In genomic region chr21:41367598-41368360, GRCh38 we compare ENCODE assay signal across 9 cellular contexts. TPM values are rescaled to one million over a fixed set of nuclear protein-coding genes. Genes with fewer than 3 reads are reported as not detected.
DNase-seq lines count a peak whose midpoint lies in the region; ATAC-seq lines count a peak whose summit lies in the region.
"Had no signal": no experiment of that assay in that cellular context is flagged by ENCODE, and none has a peak within 500 bp of the region (broad histone marks: within the 10 kb centered on the region; RNA-seq: fewer than 3 reads in every experiment).

No MANE protein-coding gene starts in this region.

- H3K27me3 Mint-ChIP-seq in naive thymus-derived CD4-positive, alpha-beta T cell = no peaks in the 10 kb centered on the region

- ATAC-seq in GM18519 (IDR thresholded peaks at IDR 0.05; ENCODE audit: low FRiP score, unreplicated experiment) = peak; percentile 56
- ATAC-seq in GM21390 (IDR thresholded peaks at IDR 0.05; ENCODE audit: unreplicated experiment) = peak; percentile 69
- ATAC-seq in HG03469 (IDR thresholded peaks at IDR 0.05; ENCODE audit: unreplicated experiment) = peak; percentile 41
- ATAC-seq in naive thymus-derived CD4-positive, alpha-beta T cell = no peak

- H3K9me3 ChIP-seq in naive thymus-derived CD4-positive, alpha-beta T cell (ENCODE audit: control insufficient read depth in 2 of 3, low read length in 3 of 3) = no peaks in the 10 kb centered on the region

- H3K4me1 Mint-ChIP-seq in naive thymus-derived CD4-positive, alpha-beta T cell = peaks cover 53 to 96% (median 92%) of the 10 kb centered on the region in 7 donors

- H3K27ac Mint-ChIP-seq in naive thymus-derived CD4-positive, alpha-beta T cell = peak overlapping the region; percentile 27 to 100 (median 97)

- H3K4me3 ChIP-seq in naive thymus-derived CD4-positive, alpha-beta T cell (ENCODE audit: low read length) = no peak overlapping the region

- peaks cover 13 to 52% (median 38%) of the 10 kb centered on the region in 5 donors for H3K36me3 Mint-ChIP-seq in naive thymus-derived CD4-positive, alpha-beta T cell

- peak overlapping the region in 8 of 10 donors; percentile 23 to 99 (median 88) for H3K4me3 Mint-ChIP-seq in naive thymus-derived CD4-positive, alpha-beta T cell

- H3K27ac ChIP-seq in naive thymus-derived CD4-positive, alpha-beta T cell (ENCODE audit: low read depth, low read length) = peak overlapping the region; percentile 88

- intact Hi-C loops in naive thymus-derived CD4-positive, alpha-beta T cell (cut with micrococcal nuclease) = loop anchor here (10.0 kb wide), 3 partner anchors 507 to 647 kb away; partner anchors contain the start of genes PRDM15 (in 1 of the 2) and ZBTB21 (in 1 of the 2)

- peaks cover 0 to 30% (median 0%) of the 10 kb centered on the region in 3 experiments for H3K36me3 ChIP-seq in naive thymus-derived CD4-positive, alpha-beta T cell (ENCODE audit: control insufficient read depth in 2 of 3, insufficient read depth in 3 of 3, low read length in 3 of 3)

- peaks cover 0 to 3% (median 0%) of the 10 kb centered on the region in 11 donors for H3K9me3 Mint-ChIP-seq in naive thymus-derived CD4-positive, alpha-beta T cell

- POLR2A ChIA-PET in naive thymus-derived CD4-positive, alpha-beta T cell (lab: Charles Lee) = interaction anchor here (2.4 to 7.7 kb wide), 3 partner anchors 8 to 57 kb away, joined by 9 to 82 read pairs (median 71); partner anchors contain the start of genes MX1 and MX2

- H3K4me1 ChIP-seq in naive thymus-derived CD4-positive, alpha-beta T cell (ENCODE audit: control insufficient read depth in 2 of 2, insufficient read depth in 2 of 2, low read length in 2 of 2) = peaks cover 39 to 61% of the 10 kb centered on the region in 2 donors

- CTCF ChIA-PET in naive thymus-derived CD4-positive, alpha-beta T cell (lab: Charles Lee) = interaction anchor here (2.5 kb wide), 1 partner anchor 57 kb away, joined by 9 read pairs; the partner anchor contains the start of gene MX1

- no peaks in the 10 kb centered on the region for H3K27me3 ChIP-seq in naive thymus-derived CD4-positive, alpha-beta T cell (ENCODE audit: control insufficient read depth in 2 of 2, insufficient read depth in 2 of 2, low read length in 2 of 2)

- DNase-seq in naive thymus-derived CD4-positive, alpha-beta T cell = no peak
- no peak for DNase-seq in NCI-H146 (lab: John Stamatoyannopoulos, UW)
- no peak for DNase-seq in effector CD4-positive, alpha-beta T cell
- DNase-seq in NCI-H2196 treated with DMSO at 0.1 percent for 48 hours (lab: John Stamatoyannopoulos, UW; ENCODE audit: unreplicated experiment) = no peak
- DNase-seq in activated CD4-positive, CD25-positive, alpha-beta regulatory T cell (lab: John Stamatoyannopoulos, UW) = no peak
- DNase-seq: IMR-90 had no signal

RNA-seq across cellular contexts. Expression of gene MX2, which starts 6.0 kb away (rescaled TPM):
- 100 to 1,000 TPM in 3 of 5 experiments, 10 to 100 TPM in 2; 84.8 to 116 (median 100) TPM for total RNA-seq in naive thymus-derived CD4-positive, alpha-beta T cell
- 10 to 100 TPM; 46.7 to 49.5 TPM for polyA plus RNA-seq in naive thymus-derived CD4-positive, alpha-beta T cell

RNA-seq across cellular contexts. Expression of gene FAM3B, which starts 51.2 kb away (rescaled TPM):
- not detected for total RNA-seq in naive thymus-derived CD4-positive, alpha-beta T cell
- polyA plus RNA-seq in naive thymus-derived CD4-positive, alpha-beta T cell = not detected
- total RNA-seq: IMR-90 had no signal
- polyA plus RNA-seq: IMR-90 had no signal

RNA-seq across cellular contexts. Expression of gene MX1, which starts 58.3 kb away (rescaled TPM):
- 100 to 1,000 TPM in 1 of 5 experiments, 10 to 100 TPM in 4; 67.6 to 384 (median 74.5) TPM for total RNA-seq in naive thymus-derived CD4-positive, alpha-beta T cell
- 10 to 100 TPM; 50.2 to 79.8 TPM for polyA plus RNA-seq in naive thymus-derived CD4-positive, alpha-beta T cell
